In genomic region chr13:19862511-19863313, GRCh38 we compare ENCODE assay signal across 8 cellular contexts. TPM values are rescaled to one million over a fixed set of nuclear protein-coding genes. Genes with fewer than 3 reads are reported as not detected.
DNase-seq lines count a peak whose midpoint lies in the region; ATAC-seq and TF ChIP-seq lines count a peak whose summit lies in the region.

No MANE protein-coding gene starts in this region.

- peak overlapping the region; percentile 98 for H3K4me3 Mint-ChIP-seq in activated CD8-positive, alpha-beta T cell treated with anti-CD3 and anti-CD28 coated beads, Interleukin-2, amount 10 ng/mL, durations not matched to agents 7 days and 5 days
- peak overlapping the region; percentile 98 for H3K4me3 Mint-ChIP-seq in mesothelial cell of epicardium

- peak; percentile 2 for ATAC-seq in GM19372 (IDR thresholded peaks at IDR 0.05; ENCODE audit: low read depth, unreplicated experiment)
- peak; percentile 1 for ATAC-seq in activated CD8-positive, alpha-beta T cell treated with anti-CD3 and anti-CD28 coated beads, Interleukin-2, amount 10 ng/mL, durations not matched to agents 7 days and 5 days
- ATAC-seq in HG03457 (IDR thresholded peaks at IDR 0.05; ENCODE audit: unreplicated experiment) = no peak

- H3K36me3 ChIP-seq in BE2C = peaks cover 7% of the 10 kb centered on the region
- no peaks in the 10 kb centered on the region for H3K36me3 ChIP-seq in MM.1S (replicated peaks; ENCODE audit: insufficient read depth, low read length)
- H3K36me3 ChIP-seq in effector memory CD4-positive, alpha-beta T cell (ENCODE audit: control insufficient read depth, insufficient read depth, low read length) = no peaks in the 10 kb centered on the region

- H3K36me3 Mint-ChIP-seq in activated CD8-positive, alpha-beta T cell treated with anti-CD3 and anti-CD28 coated beads, Interleukin-2, amount 10 ng/mL, durations not matched to agents 7 days and 5 days (ENCODE audit: low read depth) = peaks cover 32% of the 10 kb centered on the region
- H3K36me3 Mint-ChIP-seq in mesothelial cell of epicardium = peaks cover 8% of the 10 kb centered on the region

- DNase-seq in BE2C (peak; percentile 40), MM.1S (peak; percentile 27), mesothelial cell of epicardium (ENCODE audit: low spot score in 2 of 2, unreplicated experiment in 2 of 2) (peak; percentile 20 to 47)
- peak; percentile 60 for DNase-seq in activated CD8-positive, alpha-beta T cell treated with anti-CD3 and anti-CD28 coated beads, Interleukin-2, amount 10 ng/mL, durations not matched to agents 7 days and 5 days
- peak in 2 of 3 donors; percentile 13 to 23 for DNase-seq in effector memory CD4-positive, alpha-beta T cell
- DNase-seq in stimulated activated CD8-positive, alpha-beta memory T cell treated with anti-CD3 and anti-CD28 coated beads, Interleukin-15, amount 100 ng/mL, for 4 hours (ENCODE audit: low read depth in 2 of 2) = peak; percentile 11 to 16

- peaks cover 40% of the 10 kb centered on the region for H3K79me2 ChIP-seq in MM.1S (ENCODE audit: low read length)

- H3K27me3 Mint-ChIP-seq in activated CD8-positive, alpha-beta T cell treated with anti-CD3 and anti-CD28 coated beads, Interleukin-2, amount 10 ng/mL, durations not matched to agents 7 days and 5 days (ENCODE audit: low read depth) = no peaks in the 10 kb centered on the region
- H3K27me3 Mint-ChIP-seq in mesothelial cell of epicardium (ENCODE audit: low read depth) = no peaks in the 10 kb centered on the region

- 0 out of 2 replicates have a peak, but pooled peaks cover 3% of the 10 kb centered on the region for H3F3A ChIP-seq in MM.1S (ENCODE audit: insufficient read depth, low read length)

- no peaks in the 10 kb centered on the region for H3K9me3 Mint-ChIP-seq in activated CD8-positive, alpha-beta T cell treated with anti-CD3 and anti-CD28 coated beads, Interleukin-2, amount 10 ng/mL, durations not matched to agents 7 days and 5 days (ENCODE audit: insufficient read depth)
- no peaks in the 10 kb centered on the region for H3K9me3 Mint-ChIP-seq in mesothelial cell of epicardium

- peak overlapping the region; percentile 94 for H3K4me3 ChIP-seq in BE2C (ENCODE audit: low read depth, low read length)
- peak overlapping the region; percentile 72 for H3K4me3 ChIP-seq in MM.1S (ENCODE audit: low read length)
- peak overlapping the region; percentile 81 for H3K4me3 ChIP-seq in effector memory CD4-positive, alpha-beta T cell (ENCODE audit: insufficient read depth, low read depth, low read length, poor library complexity, severe bottlenecking)

- peak overlapping the region; percentile 68; the same call in 1 of the 2 replicates for H3K27ac ChIP-seq in MM.1S (ENCODE audit: low read length)
- peak overlapping the region; percentile 89 for H3K27ac ChIP-seq in effector memory CD4-positive, alpha-beta T cell (ENCODE audit: insufficient read depth, low read length, poor library complexity, severe bottlenecking)

- H3K4me1 Mint-ChIP-seq in activated CD8-positive, alpha-beta T cell treated with anti-CD3 and anti-CD28 coated beads, Interleukin-2, amount 10 ng/mL, durations not matched to agents 7 days and 5 days (ENCODE audit: low read depth) = peaks cover 40% of the 10 kb centered on the region
- H3K4me1 Mint-ChIP-seq in mesothelial cell of epicardium = peaks cover 28% of the 10 kb centered on the region

- H3K27me3 ChIP-seq in BE2C (no peaks in the 10 kb centered on the region), MM.1S (replicated peaks; ENCODE audit: insufficient read depth, low read length) (no peaks in the 10 kb centered on the region)
- H3K27me3 ChIP-seq in effector memory CD4-positive, alpha-beta T cell (replicated peaks; ENCODE audit: control insufficient read depth, insufficient read depth, low read length, poor library complexity, severe bottlenecking) = no peaks in the 10 kb centered on the region

- H2AFZ ChIP-seq in MM.1S (ENCODE audit: low read length) = peak overlapping the region; percentile 58; the same call in 1 of the 2 replicates

- H3K9me2 ChIP-seq in MM.1S (replicated peaks; ENCODE audit: insufficient read depth, low read length) = no peaks in the 10 kb centered on the region

- POLR2A ChIA-PET in activated CD8-positive, alpha-beta T cell treated with anti-CD3 and anti-CD28 coated beads, Interleukin-2, amount 10 ng/mL, durations not matched to agents 7 days and 5 days (lab: Charles Lee) = interaction anchor here (0.6 to 3.3 kb wide), 15 partner anchors 10 to 331 kb away, joined by 3 to 26 read pairs (median 4); partner anchors contain the start of gene PSPC1

- TF ChIP-seq CTCF in BE2C (IDR thresholded peaks at IDR 0.05; ENCODE audit: low read depth, low read length) = no peak
- TF ChIP-seq CTCF in MM.1S (IDR thresholded peaks at IDR 0.05; ENCODE audit: low read length) = no peak
- no peak for TF ChIP-seq CTCF in mesothelial cell of epicardium (IDR thresholded peaks at IDR 0.05; ENCODE audit: unreplicated experiment)

- H3K9ac ChIP-seq in MM.1S (ENCODE audit: low read length) = peak overlapping the region; percentile 75

- no peaks in the 10 kb centered on the region for H4K20me1 ChIP-seq in MM.1S (ENCODE audit: insufficient read depth, low read length)

- H3K27ac Mint-ChIP-seq in activated CD8-positive, alpha-beta T cell treated with anti-CD3 and anti-CD28 coated beads, Interleukin-2, amount 10 ng/mL, durations not matched to agents 7 days and 5 days = peak overlapping the region; percentile 99
- H3K27ac Mint-ChIP-seq in mesothelial cell of epicardium = peak overlapping the region; percentile 99

- peaks cover under 1% of the 10 kb centered on the region; the same call in 1 of the 2 replicates for H3K9me3 ChIP-seq in BE2C
- no peaks in the 10 kb centered on the region for H3K9me3 ChIP-seq in MM.1S (replicated peaks; ENCODE audit: insufficient read depth, low read length)
- no peaks in the 10 kb centered on the region for H3K9me3 ChIP-seq in effector memory CD4-positive, alpha-beta T cell (ENCODE audit: control insufficient read depth, low read length)

- CTCF ChIA-PET in activated CD8-positive, alpha-beta T cell treated with anti-CD3 and anti-CD28 coated beads, Interleukin-2, amount 10 ng/mL, durations not matched to agents 7 days and 5 days (lab: Charles Lee) = interaction anchor here (1.7 to 3.2 kb wide), 3 partner anchors 11 to 97 kb away, joined by 6 to 14 read pairs (median 8); no protein-coding TSS in a partner anchor

- no peaks in the 10 kb centered on the region for H3K4me1 ChIP-seq in BE2C
- H3K4me1 ChIP-seq in MM.1S (ENCODE audit: low read length) = 0 out of 2 replicates have a peak, but pooled peaks cover 6% of the 10 kb centered on the region
- peaks cover 12% of the 10 kb centered on the region for H3K4me1 ChIP-seq in effector memory CD4-positive, alpha-beta T cell (ENCODE audit: control insufficient read depth, insufficient read depth, low read length, poor library complexity, severe bottlenecking)

- H3K4me2 ChIP-seq in MM.1S (ENCODE audit: low read depth, low read length) = peak overlapping the region; percentile 69

RNA-seq across cellular contexts. Expression of gene ZMYM5, which starts 0.7 kb away (rescaled TPM):
- polyA plus RNA-seq in BE2C (2012; ENCODE audit: insufficient read depth, insufficient read length, low read depth) = 24.5 TPM
- 10 to 100 TPM; 15.8 to 18.2 TPM for total RNA-seq in activated CD8-positive, alpha-beta T cell treated with anti-CD3 and anti-CD28 coated beads, Interleukin-2, amount 10 ng/mL, durations not matched to agents 7 days and 5 days
- total RNA-seq in mesothelial cell of epicardium = 22.0 to 23.9 TPM (median 22.5 TPM) in 3 replicates
